27 cellular contexts compared by ENCODE assay signal in genomic region chr15:61921093-61921492, GRCh38.
"Had no signal": no experiment of that assay in that cellular context is flagged by ENCODE, and none has a peak within 500 bp of the region (broad histone marks: within the 10 kb centered on the region; RNA-seq: fewer than 3 reads in every experiment).

No MANE protein-coding gene starts in this region.

- ATAC-seq: activated CD4-positive, CD25-positive, alpha-beta regulatory T cell treated with anti-CD3 and anti-CD28 coated beads, Interleukin-2, amount 50 U/mL, for 24 hours; activated CD8-positive, alpha-beta memory T cell treated with anti-CD3 and anti-CD28 coated beads, Interleukin-2, amount 10 ng/mL, durations not matched to agents 7 days and 5 days; activated CD8-positive, alpha-beta T cell treated with anti-CD3 and anti-CD28 coated beads for 36 hours; effector memory CD8-positive, alpha-beta T cell; left lobe of liver; lower lobe of right lung; naive thymus-derived CD4-positive, alpha-beta T cell; stimulated activated memory B cell treated with anti-CD40 and anti-IgM and Interleukin-4, amounts not matched to agents 10 μg/mL and 1 μg/mL and 100 μg/mL, for 72 hours had no signal

- H3K27me3 Mint-ChIP-seq: activated CD4-positive, alpha-beta T cell treated with anti-CD3 and anti-CD28 coated beads, Interleukin-2, amount 10 ng/mL, durations not matched to agents 7 days and 5 days; activated CD8-positive, alpha-beta memory T cell treated with anti-CD3 and anti-CD28 coated beads, Interleukin-2, amount 10 ng/mL, durations not matched to agents 7 days and 5 days; activated CD8-positive, alpha-beta T cell treated with anti-CD3 and anti-CD28 coated beads for 36 hours; activated naive CD4-positive, alpha-beta T cell treated with anti-CD3 and anti-CD28 coated beads, Interleukin-2, amount 10 ng/mL, durations not matched to agents 7 days and 5 days; brain; effector memory CD8-positive, alpha-beta T cell; naive thymus-derived CD4-positive, alpha-beta T cell; stimulated activated memory B cell treated with anti-CD40 and anti-IgM and Interleukin-4, amounts not matched to agents 10 μg/mL and 1 μg/mL and 100 μg/mL, for 72 hours had no signal

- H3K9me3 Mint-ChIP-seq: activated CD4-positive, alpha-beta T cell treated with anti-CD3 and anti-CD28 coated beads, Interleukin-2, amount 10 ng/mL, durations not matched to agents 7 days and 5 days; activated CD8-positive, alpha-beta T cell treated with anti-CD3 and anti-CD28 coated beads for 36 hours; activated naive CD4-positive, alpha-beta T cell treated with anti-CD3 and anti-CD28 coated beads, Interleukin-2, amount 10 ng/mL, durations not matched to agents 7 days and 5 days; brain; effector memory CD8-positive, alpha-beta T cell; neural progenitor cell; stimulated activated memory B cell treated with anti-CD40 and anti-IgM and Interleukin-4, amounts not matched to agents 10 μg/mL and 1 μg/mL and 100 μg/mL, for 72 hours; T-helper 1 cell treated with Interleukin-12 subunit alpha and Interleukin-12 subunit beta and Interleukin-4 antibody, amounts not matched to agents 30 μg/mL and 1 μg/mL, for 36 hours had no signal

- H3K4me3 ChIP-seq: esophagus squamous epithelium, lower lobe of right lung, neural progenitor cell, sigmoid colon, smooth muscle cell, stomach, suprapubic skin, transverse colon had no signal

- H3K27ac Mint-ChIP-seq: activated CD4-positive, alpha-beta T cell treated with anti-CD3 and anti-CD28 coated beads, Interleukin-2, amount 10 ng/mL, durations not matched to agents 7 days and 5 days; activated CD8-positive, alpha-beta memory T cell treated with anti-CD3 and anti-CD28 coated beads, Interleukin-2, amount 10 ng/mL, durations not matched to agents 7 days and 5 days; activated CD8-positive, alpha-beta T cell treated with anti-CD3 and anti-CD28 coated beads for 36 hours; activated naive CD4-positive, alpha-beta T cell treated with anti-CD3 and anti-CD28 coated beads, Interleukin-2, amount 10 ng/mL, durations not matched to agents 7 days and 5 days; brain; effector memory CD8-positive, alpha-beta T cell; neural progenitor cell; stimulated activated memory B cell treated with anti-CD40 and anti-IgM and Interleukin-4, amounts not matched to agents 10 μg/mL and 1 μg/mL and 100 μg/mL, for 72 hours; T-helper 1 cell treated with Interleukin-12 subunit alpha and Interleukin-12 subunit beta and Interleukin-4 antibody, amounts not matched to agents 30 μg/mL and 1 μg/mL, for 36 hours had no signal

- H3K4me1 Mint-ChIP-seq: activated CD4-positive, alpha-beta T cell treated with anti-CD3 and anti-CD28 coated beads, Interleukin-2, amount 10 ng/mL, durations not matched to agents 7 days and 5 days; activated CD8-positive, alpha-beta memory T cell treated with anti-CD3 and anti-CD28 coated beads, Interleukin-2, amount 10 ng/mL, durations not matched to agents 7 days and 5 days; activated naive CD4-positive, alpha-beta T cell treated with anti-CD3 and anti-CD28 coated beads, Interleukin-2, amount 10 ng/mL, durations not matched to agents 7 days and 5 days; brain; neural progenitor cell; stimulated activated memory B cell treated with anti-CD40 and anti-IgM and Interleukin-4, amounts not matched to agents 10 μg/mL and 1 μg/mL and 100 μg/mL, for 72 hours had no signal

- H3K9me3 ChIP-seq: esophagus squamous epithelium, lower lobe of right lung, sigmoid colon, stomach, suprapubic skin, transverse colon had no signal

- H3K4me3 Mint-ChIP-seq: activated CD4-positive, alpha-beta T cell treated with anti-CD3 and anti-CD28 coated beads, Interleukin-2, amount 10 ng/mL, durations not matched to agents 7 days and 5 days; activated CD8-positive, alpha-beta memory T cell treated with anti-CD3 and anti-CD28 coated beads, Interleukin-2, amount 10 ng/mL, durations not matched to agents 7 days and 5 days; activated CD8-positive, alpha-beta T cell treated with anti-CD3 and anti-CD28 coated beads for 36 hours; activated naive CD4-positive, alpha-beta T cell treated with anti-CD3 and anti-CD28 coated beads, Interleukin-2, amount 10 ng/mL, durations not matched to agents 7 days and 5 days; brain; effector memory CD8-positive, alpha-beta T cell; naive thymus-derived CD4-positive, alpha-beta T cell; neural progenitor cell; stimulated activated memory B cell treated with anti-CD40 and anti-IgM and Interleukin-4, amounts not matched to agents 10 μg/mL and 1 μg/mL and 100 μg/mL, for 72 hours; T-helper 1 cell treated with Interleukin-12 subunit alpha and Interleukin-12 subunit beta and Interleukin-4 antibody, amounts not matched to agents 30 μg/mL and 1 μg/mL, for 36 hours had no signal

- H3K4me1 ChIP-seq: esophagus squamous epithelium, lower lobe of right lung, neural progenitor cell, stomach, suprapubic skin, transverse colon had no signal

- DNase-seq: activated CD4-positive, alpha-beta T cell treated with anti-CD3 and anti-CD28 coated beads, Interleukin-2, amount 10 ng/mL, durations not matched to agents 7 days and 5 days; activated CD8-positive, alpha-beta memory T cell treated with anti-CD3 and anti-CD28 coated beads, Interleukin-2, amount 10 ng/mL, durations not matched to agents 7 days and 5 days; activated CD8-positive, alpha-beta T cell treated with anti-CD3 and anti-CD28 coated beads for 36 hours; activated effector memory CD4-positive, alpha-beta T cell treated with anti-CD3 and anti-CD28 coated beads, Interleukin-2, amount 50 U/mL, for 16 hours; activated naive CD4-positive, alpha-beta T cell treated with anti-CD3 and anti-CD28 coated beads, Interleukin-2, amount 10 ng/mL, durations not matched to agents 7 days and 5 days; activated T-cell treated with anti-CD3 and anti-CD28 coated beads for 4 hours; anterior cingulate cortex; central memory CD4-positive, alpha-beta T cell; effector memory CD8-positive, alpha-beta T cell; esophagus squamous epithelium; kidney; lower lobe of right lung; naive thymus-derived CD4-positive, alpha-beta T cell; posterior cingulate gyrus; retina; sigmoid colon; stimulated activated CD4-positive, alpha-beta T cell treated with anti-CD3 and anti-CD28 coated beads, Interleukin-15, amount 100 ng/mL, for 24 hours; stomach; transverse colon had no signal
